In genomic region chr7:76346097-76346496, GRCh38 we compare ENCODE assay signal across 13 cellular contexts. TPM values are rescaled to one million over a fixed set of nuclear protein-coding genes. Genes with fewer than 3 reads are reported as not detected.
DNase-seq lines count a peak whose midpoint lies in the region; ATAC-seq and TF ChIP-seq lines count a peak whose summit lies in the region.
"Had no signal": no experiment of that assay in that cellular context is flagged by ENCODE, and none has a peak within 500 bp of the region (broad histone marks: within the 10 kb centered on the region; RNA-seq: fewer than 3 reads in every experiment).

No MANE protein-coding gene starts in this region.

- peaks cover 81% of the 10 kb centered on the region for H3K79me2 ChIP-seq in parathyroid adenoma

- H3K27ac ChIP-seq in parathyroid adenoma (peak overlapping the region; percentile 58), ascending aorta (no peak overlapping the region)
- no peak overlapping the region for H3K27ac ChIP-seq in effector memory CD4-positive, alpha-beta T cell (ENCODE audit: insufficient read depth, low read length, poor library complexity, severe bottlenecking)

- H3K4me2 ChIP-seq in parathyroid adenoma (ENCODE audit: low read length): no peak overlapping the region

- DNase-seq in HT-29 (ENCODE audit: low spot score) (peak; percentile 95), T-helper 17 cell (no peak), left ventricle myocardium superior (no peak), ascending aorta (ENCODE audit: low spot score in 2 of 2) (no peak), NCI-H187 treated with DMSO at 0.1 percent for 48 hours (lab: John Stamatoyannopoulos, UW) (no peak)
- no peak for DNase-seq in effector memory CD4-positive, alpha-beta T cell
- DNase-seq: activated CD8-positive, alpha-beta memory T cell treated with anti-CD3 and anti-CD28 coated beads, Interleukin-2, amount 50 U/mL, for 48 hours; NCI-H226; PC-3; stimulated activated CD4-positive, alpha-beta T cell treated with anti-CD3 and anti-CD28 coated beads, Interleukin-2, amount 100 ng/mL, for 24 hours; stimulated activated naive CD8-positive, alpha-beta T cell treated with anti-CD3 and anti-CD28 coated beads, Interleukin-15, Interleukin-2, amounts not matched to agents 100 U/mL and 50 U/mL, for 24 hours; T-helper 9 cell had no signal

- intact Hi-C loops in left ventricle myocardium superior (cut with micrococcal nuclease): no loop called here
- intact Hi-C loops in ascending aorta (cut with DNase I): no loop called here

- H3K4me3 ChIP-seq in parathyroid adenoma (ENCODE audit: low read depth, low read length) (no peak overlapping the region), ascending aorta (no peak overlapping the region)
- no peak overlapping the region for H3K4me3 ChIP-seq in effector memory CD4-positive, alpha-beta T cell (ENCODE audit: insufficient read depth, low read depth, low read length, poor library complexity, severe bottlenecking)

- H3K36me3 Mint-ChIP-seq in T-helper 17 cell (ENCODE audit: low read depth): peaks cover 18% of the 10 kb centered on the region

- peak overlapping the region; percentile 94 for H3K27ac Mint-ChIP-seq in T-helper 17 cell

- no peak for ATAC-seq in T-helper 17 cell
- ATAC-seq in left ventricle myocardium superior: peak; percentile 22
- ATAC-seq: PC-3; stimulated activated naive CD8-positive, alpha-beta T cell treated with anti-CD3 and anti-CD28 coated beads, Interleukin-15, Interleukin-2, amounts not matched to agents 100 U/mL and 50 U/mL, for 24 hours had no signal

- no peak overlapping the region for H3K4me3 Mint-ChIP-seq in T-helper 17 cell

- H3K27me3 ChIP-seq in parathyroid adenoma (ENCODE audit: control insufficient read depth, insufficient read depth, low read length) (no peaks in the 10 kb centered on the region), ascending aorta (no peaks in the 10 kb centered on the region)
- H3K27me3 ChIP-seq in effector memory CD4-positive, alpha-beta T cell (replicated peaks; ENCODE audit: control insufficient read depth, insufficient read depth, low read length, poor library complexity, severe bottlenecking): no peaks in the 10 kb centered on the region

- no peak overlapping the region for H3K9ac ChIP-seq in parathyroid adenoma

- H3K4me1 Mint-ChIP-seq in T-helper 17 cell: peaks cover 53% of the 10 kb centered on the region

- TF ChIP-seq CTCF in parathyroid adenoma (IDR thresholded peaks at IDR 0.05): no peak
- no peak for TF ChIP-seq CTCF in ascending aorta (IDR thresholded peaks at IDR 0.05)

- H3K36me3 ChIP-seq in parathyroid adenoma (ENCODE audit: control insufficient read depth, insufficient read depth, low read length): no peaks in the 10 kb centered on the region
- H3K36me3 ChIP-seq in ascending aorta: peaks cover 45 to 61% of the 10 kb centered on the region in 2 donors
- H3K36me3 ChIP-seq in effector memory CD4-positive, alpha-beta T cell (ENCODE audit: control insufficient read depth, insufficient read depth, low read length): peaks cover 35% of the 10 kb centered on the region

- H3K4me1 ChIP-seq in parathyroid adenoma (peaks cover 2% of the 10 kb centered on the region), ascending aorta (peaks cover 0 to 6% of the 10 kb centered on the region in 2 donors)
- H3K4me1 ChIP-seq in effector memory CD4-positive, alpha-beta T cell (ENCODE audit: control insufficient read depth, insufficient read depth, low read length, poor library complexity, severe bottlenecking): peaks cover 17% of the 10 kb centered on the region

- no peaks in the 10 kb centered on the region for H3K27me3 Mint-ChIP-seq in T-helper 17 cell

- no peak overlapping the region for H2AFZ ChIP-seq in parathyroid adenoma

- H3K9me3 ChIP-seq in T-helper 17 cell (ENCODE audit: control insufficient read depth, low read length, poor library complexity, severe bottlenecking) (no peaks in the 10 kb centered on the region), parathyroid adenoma (ENCODE audit: control insufficient read depth, low read length) (no peaks in the 10 kb centered on the region), ascending aorta (no peaks in the 10 kb centered on the region)
- no peaks in the 10 kb centered on the region for H3K9me3 ChIP-seq in effector memory CD4-positive, alpha-beta T cell (ENCODE audit: control insufficient read depth, low read length)

RNA-seq across cellular contexts. Expression of gene YWHAG, which starts 12.7 kb away (rescaled TPM):
- total RNA-seq in HT-29 (2014; rRNA removed; shearing (Covaris generic)): 83.2 and 84.6 TPM in 2 replicates
- total RNA-seq in T-helper 17 cell (10 to 100 TPM; 26.0 to 32.7 TPM), left ventricle myocardium superior (238 TPM), ascending aorta (83.0 TPM)

RNA-seq across cellular contexts. Expression of gene HSPB1, which starts 43.6 kb away (rescaled TPM):
- total RNA-seq in HT-29 (2014; rRNA removed; shearing (Covaris generic)): 116 and 134 TPM in 2 replicates
- 10 to 100 TPM; 25.8 to 33.2 TPM for total RNA-seq in T-helper 17 cell
- 2,442 TPM for total RNA-seq in left ventricle myocardium superior
- 3,584 TPM for total RNA-seq in ascending aorta

Comparison
In these comparisons a context has a peak if more than half of its experiments do, and no peak if none do; other contexts are left out.
1. RNA of gene HSPB1, which starts 43.6 kb away (total RNA-seq): 3,584 TPM in ascending aorta (single experiment) and 2,442 TPM in left ventricle myocardium superior (single experiment); 116 to 134 TPM in HT-29 and 25.8 to 33.2 TPM in T-helper 17 cell; every median in the first group is over 10 times any median in the second.